Comparison of ENCODE assay signal across 18 cellular contexts in the genomic region with DNA sequence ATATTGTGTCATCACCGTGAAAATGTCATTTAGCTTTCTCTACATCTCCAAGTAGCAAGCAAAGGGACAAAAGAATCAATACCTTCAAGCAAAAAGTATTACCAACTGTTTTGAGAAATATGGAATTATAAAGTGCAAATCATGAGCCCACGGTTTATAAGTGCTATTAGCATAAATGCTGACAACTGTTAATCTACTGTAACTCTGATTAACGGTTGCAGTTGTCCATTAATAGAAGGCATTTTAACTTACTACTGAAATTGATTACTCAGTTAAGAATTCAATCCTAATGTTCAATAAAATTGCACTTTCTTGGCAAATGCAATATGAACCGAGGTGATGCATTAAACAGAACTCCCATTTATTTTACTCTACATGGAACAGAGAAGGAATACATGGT. TPM values are rescaled to one million over a fixed set of nuclear protein-coding genes. Genes with fewer than 3 reads are reported as not detected.
DNase-seq lines count a peak whose midpoint lies in the region; ATAC-seq, FAIRE-seq and TF ChIP-seq lines count a peak whose summit lies in the region.
"Had no signal": no experiment of that assay in that cellular context is flagged by ENCODE, and none has a peak within 500 bp of the region (broad histone marks: within the 10 kb centered on the region; RNA-seq: fewer than 3 reads in every experiment).

No MANE protein-coding gene starts in this region.

- H3K9me3 Mint-ChIP-seq in GM23338, result no peaks in the 10 kb centered on the region
- H3K9me3 Mint-ChIP-seq in stimulated activated memory B cell treated with anti-CD40 and anti-IgM and Interleukin-4, amounts not matched to agents 10 μg/mL and 1 μg/mL and 100 μg/mL, for 72 hours, result peaks cover 5% of the 10 kb centered on the region

- peaks cover 61% of the 10 kb centered on the region for H3K4me1 Mint-ChIP-seq in GM23338
- no peaks in the 10 kb centered on the region for H3K4me1 Mint-ChIP-seq in stimulated activated memory B cell treated with anti-CD40 and anti-IgM and Interleukin-4, amounts not matched to agents 10 μg/mL and 1 μg/mL and 100 μg/mL, for 72 hours
- H3K4me1 Mint-ChIP-seq: CD4-positive, alpha-beta memory T cell had no signal

- H3K27me3 ChIP-seq in GM23338 (ENCODE audit: insufficient read depth) (no peaks in the 10 kb centered on the region), neutrophil (no peaks in the 10 kb centered on the region), Peyer's patch (no peaks in the 10 kb centered on the region)
- H3K27me3 ChIP-seq: BE2C had no signal

- ATAC-seq in GM23338, result no peak
- no peak for ATAC-seq in stimulated activated memory B cell treated with anti-CD40 and anti-IgM and Interleukin-4, amounts not matched to agents 10 μg/mL and 1 μg/mL and 100 μg/mL, for 72 hours

- no peak overlapping the region for H2AFZ ChIP-seq in GM23338

- no peak overlapping the region for H3K4me3 Mint-ChIP-seq in GM23338
- no peak overlapping the region for H3K4me3 Mint-ChIP-seq in stimulated activated memory B cell treated with anti-CD40 and anti-IgM and Interleukin-4, amounts not matched to agents 10 μg/mL and 1 μg/mL and 100 μg/mL, for 72 hours
- H3K4me3 Mint-ChIP-seq: CD4-positive, alpha-beta memory T cell had no signal

- H3K79me2 ChIP-seq in GM23338 (replicated peaks; ENCODE audit: insufficient read depth), result peaks cover 100% of the 10 kb centered on the region

- H3K4me1 ChIP-seq in GM23338 (ENCODE audit: insufficient read depth) (peaks cover 37% of the 10 kb centered on the region), neutrophil (ENCODE audit: control insufficient read depth in 1 of 2, insufficient read depth in 1 of 2, low read depth in 1 of 2, low read length in 1 of 2) (peaks cover 27 to 39% of the 10 kb centered on the region in 2 experiments), Peyer's patch (peaks cover 0 to 22% (median 0%) of the 10 kb centered on the region in 4 donors)
- H3K4me1 ChIP-seq: BE2C had no signal

- TF ChIP-seq CTCF in GM23338 (conservative IDR thresholded peaks at IDR 0.05; ENCODE audit: low read depth in 2 of 2) (no peak), VCaP (conservative IDR thresholded peaks at IDR 0.05) (no peak), neutrophil (IDR thresholded peaks at IDR 0.05) (no peak), Peyer's patch (IDR thresholded peaks at IDR 0.05) (no peak)

- no peak overlapping the region for H3K27ac Mint-ChIP-seq in GM23338
- no peak overlapping the region for H3K27ac Mint-ChIP-seq in stimulated activated memory B cell treated with anti-CD40 and anti-IgM and Interleukin-4, amounts not matched to agents 10 μg/mL and 1 μg/mL and 100 μg/mL, for 72 hours
- H3K27ac Mint-ChIP-seq: CD4-positive, alpha-beta memory T cell had no signal

- peaks cover 94% of the 10 kb centered on the region for H4K20me1 ChIP-seq in GM23338 (replicated peaks; ENCODE audit: insufficient read depth)

- DNase-seq in GM23338 (ENCODE audit: low spot score) (no peak), Peyer's patch (no peak)
- no peak for DNase-seq in stimulated activated CD4-positive, alpha-beta T cell treated with anti-CD3 and anti-CD28 coated beads, Interleukin-4, amount 100 ng/mL, for 1 hour
- DNase-seq: BE2C; CD4-positive, alpha-beta memory T cell; DMS153; EL; HCEC 1CT had no signal

- TF ChIP-seq POLR2A in Peyer's patch (IDR thresholded peaks at IDR 0.05), result no peak

- H3K27me3 Mint-ChIP-seq in GM23338 (ENCODE audit: insufficient read depth, low read depth, poor library complexity), result peaks cover 14% of the 10 kb centered on the region
- peaks cover 23% of the 10 kb centered on the region for H3K27me3 Mint-ChIP-seq in stimulated activated memory B cell treated with anti-CD40 and anti-IgM and Interleukin-4, amounts not matched to agents 10 μg/mL and 1 μg/mL and 100 μg/mL, for 72 hours

- 0 out of 2 replicates have a peak, but pooled peaks cover 3% of the 10 kb centered on the region for H3F3A ChIP-seq in GM23338 (replicated peaks; ENCODE audit: low read depth)

- H3K36me3 ChIP-seq in GM23338 (ENCODE audit: insufficient read depth), result peaks cover 45% of the 10 kb centered on the region
- H3K36me3 ChIP-seq in neutrophil, result peaks cover 40% of the 10 kb centered on the region
- H3K36me3 ChIP-seq in Peyer's patch, result peaks cover 0 to 35% (median 0%) of the 10 kb centered on the region in 3 donors

- no peak overlapping the region for H3K4me3 ChIP-seq in GM23338
- no peak overlapping the region for H3K4me3 ChIP-seq in neutrophil (ENCODE audit: low read depth in 1 of 2, low read length in 1 of 2)
- no peak overlapping the region for H3K4me3 ChIP-seq in Peyer's patch

- H3K27ac ChIP-seq in GM23338 (ENCODE audit: low read depth) (0 out of 2 replicates have a peak overlapping the region, but pooled peaks have one; percentile 36), VCaP (peak overlapping the region; percentile 25; the same call in 1 of the 2 replicates), neutrophil (peak overlapping the region; percentile 50), Peyer's patch (no peak overlapping the region)
- H3K27ac ChIP-seq: C4-2B had no signal

- no peaks in the 10 kb centered on the region for H3K9me2 ChIP-seq in GM23338 (ENCODE audit: insufficient read depth)

- H3K9me3 ChIP-seq in neutrophil (no peaks in the 10 kb centered on the region), Peyer's patch (peaks cover 0 to 4% (median 0%) of the 10 kb centered on the region in 4 donors)
- H3K9me3 ChIP-seq: BE2C had no signal

- peak; percentile 87 for FAIRE-seq in islet of Langerhans (lab: Jason Lieb, UNC)
- FAIRE-seq: A204.1, G401.6, GM12891, GM19239, HTR-8/SVneo had no signal

- peaks cover 82% of the 10 kb centered on the region for H3K36me3 Mint-ChIP-seq in GM23338 (ENCODE audit: low read depth)
- H3K36me3 Mint-ChIP-seq in stimulated activated memory B cell treated with anti-CD40 and anti-IgM and Interleukin-4, amounts not matched to agents 10 μg/mL and 1 μg/mL and 100 μg/mL, for 72 hours, result no peaks in the 10 kb centered on the region
- H3K36me3 Mint-ChIP-seq: CD4-positive, alpha-beta memory T cell had no signal

- no peak overlapping the region for H3K4me2 ChIP-seq in GM23338

TF ChIP-seq in GM23338, 12 proteins besides CTCF, POLR2A, EP300 and RAD21:
- TF ChIP-seq CREB1 (CRISPR knock-in tag; IDR thresholded peaks at IDR 0.05; ENCODE audit: low read depth) (no peak), ZNF114 (CRISPR knock-in tag; IDR thresholded peaks at IDR 0.05) (no peak), POLR2AphosphoS5 (IDR thresholded peaks at IDR 0.05; ENCODE audit: low read depth) (no peak), EZH2phosphoT487 (IDR thresholded peaks at IDR 0.05; ENCODE audit: unreplicated experiment) (no peak), JUNB (IDR thresholded peaks at IDR 0.05; ENCODE audit: unreplicated experiment) (no peak)
- TF ChIP-seq, protein P1, sequence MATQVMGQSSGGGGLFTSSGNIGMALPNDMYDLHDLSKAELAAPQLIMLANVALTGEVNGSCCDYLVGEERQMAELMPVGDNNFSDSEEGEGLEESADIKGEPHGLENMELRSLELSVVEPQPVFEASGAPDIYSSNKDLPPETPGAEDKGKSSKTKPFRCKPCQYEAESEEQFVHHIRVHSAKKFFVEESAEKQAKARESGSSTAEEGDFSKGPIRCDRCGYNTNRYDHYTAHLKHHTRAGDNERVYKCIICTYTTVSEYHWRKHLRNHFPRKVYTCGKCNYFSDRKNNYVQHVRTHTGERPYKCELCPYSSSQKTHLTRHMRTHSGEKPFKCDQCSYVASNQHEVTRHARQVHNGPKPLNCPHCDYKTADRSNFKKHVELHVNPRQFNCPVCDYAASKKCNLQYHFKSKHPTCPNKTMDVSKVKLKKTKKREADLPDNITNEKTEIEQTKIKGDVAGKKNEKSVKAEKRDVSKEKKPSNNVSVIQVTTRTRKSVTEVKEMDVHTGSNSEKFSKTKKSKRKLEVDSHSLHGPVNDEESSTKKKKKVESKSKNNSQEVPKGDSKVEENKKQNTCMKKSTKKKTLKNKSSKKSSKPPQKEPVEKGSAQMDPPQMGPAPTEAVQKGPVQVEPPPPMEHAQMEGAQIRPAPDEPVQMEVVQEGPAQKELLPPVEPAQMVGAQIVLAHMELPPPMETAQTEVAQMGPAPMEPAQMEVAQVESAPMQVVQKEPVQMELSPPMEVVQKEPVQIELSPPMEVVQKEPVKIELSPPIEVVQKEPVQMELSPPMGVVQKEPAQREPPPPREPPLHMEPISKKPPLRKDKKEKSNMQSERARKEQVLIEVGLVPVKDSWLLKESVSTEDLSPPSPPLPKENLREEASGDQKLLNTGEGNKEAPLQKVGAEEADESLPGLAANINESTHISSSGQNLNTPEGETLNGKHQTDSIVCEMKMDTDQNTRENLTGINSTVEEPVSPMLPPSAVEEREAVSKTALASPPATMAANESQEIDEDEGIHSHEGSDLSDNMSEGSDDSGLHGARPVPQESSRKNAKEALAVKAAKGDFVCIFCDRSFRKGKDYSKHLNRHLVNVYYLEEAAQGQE (IDR thresholded peaks at IDR 0.05; ENCODE audit: unreplicated experiment), result no peak
- TF ChIP-seq, protein P2, sequence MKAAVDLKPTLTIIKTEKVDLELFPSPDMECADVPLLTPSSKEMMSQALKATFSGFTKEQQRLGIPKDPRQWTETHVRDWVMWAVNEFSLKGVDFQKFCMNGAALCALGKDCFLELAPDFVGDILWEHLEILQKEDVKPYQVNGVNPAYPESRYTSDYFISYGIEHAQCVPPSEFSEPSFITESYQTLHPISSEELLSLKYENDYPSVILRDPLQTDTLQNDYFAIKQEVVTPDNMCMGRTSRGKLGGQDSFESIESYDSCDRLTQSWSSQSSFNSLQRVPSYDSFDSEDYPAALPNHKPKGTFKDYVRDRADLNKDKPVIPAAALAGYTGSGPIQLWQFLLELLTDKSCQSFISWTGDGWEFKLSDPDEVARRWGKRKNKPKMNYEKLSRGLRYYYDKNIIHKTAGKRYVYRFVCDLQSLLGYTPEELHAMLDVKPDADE (IDR thresholded peaks at IDR 0.05), result no peak

RNA-seq across cellular contexts. Expression of a gene that starts 49.0 kb away (rescaled TPM):
- 233 and 265 TPM in 2 replicates for total RNA-seq in GM23338 (2014; rRNA removed; shearing (Covaris generic))
- polyA plus RNA-seq in GM23338 (2016; fragmentation: Nextera tagmentation; extraction: Ambion mirVana), result 133 and 138 TPM in 2 replicates
- 10 to 100 TPM; 53.6 to 83.8 (median 64.7) TPM for total RNA-seq in Peyer's patch

Comparison
In these comparisons a context has a peak if more than half of its experiments do, and no peak if none do; other contexts are left out.
1. H3K27ac ChIP-seq: peak in GM23338 (single experiment), VCaP (single experiment) and neutrophil (single experiment); none in Peyer's patch (0 of 4).